ENCODE assay signal across 26 cellular contexts in the genomic region with DNA sequence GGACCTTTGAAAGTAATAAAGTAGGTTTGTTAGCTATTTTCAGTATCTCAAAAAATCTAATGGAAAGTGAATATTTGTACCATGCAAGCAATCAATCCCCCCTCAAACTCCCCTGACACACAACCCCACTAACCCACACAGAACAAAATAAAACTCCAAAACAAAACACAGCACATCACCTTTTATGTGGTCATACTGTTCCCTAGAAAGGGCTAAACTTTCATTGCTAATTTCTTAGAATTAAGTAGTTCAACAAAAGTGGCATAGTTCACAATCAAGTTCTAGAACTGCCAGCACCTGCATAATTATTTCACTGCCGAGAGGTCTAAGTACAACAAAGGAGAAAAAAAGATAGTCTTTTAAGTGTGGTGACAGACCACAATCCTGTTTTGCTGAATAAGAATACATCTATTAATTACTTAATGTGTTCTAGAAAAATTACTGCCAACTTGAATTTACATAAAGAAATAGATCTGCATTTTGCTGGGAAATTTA.
"Had no signal": no experiment of that assay in that cellular context is flagged by ENCODE, and none has a peak within 500 bp of the region (broad histone marks: within the 10 kb centered on the region; RNA-seq: fewer than 3 reads in every experiment).

No MANE protein-coding gene starts in this region.

- H3K36me3 ChIP-seq: breast epithelium had no signal

- H3K4me3 ChIP-seq: breast epithelium, MG63, SK-N-MC had no signal

- H3K27me3 Mint-ChIP-seq: activated CD4-positive, alpha-beta memory T cell treated with anti-CD3 and anti-CD28 coated beads for 36 hours; activated CD4-positive, alpha-beta T cell treated with anti-CD3 and anti-CD28 coated beads, Interleukin-2, amount 10 ng/mL, durations not matched to agents 7 days and 5 days; activated naive CD4-positive, alpha-beta T cell treated with anti-CD3 and anti-CD28 coated beads, Interleukin-2, amount 10 ng/mL, durations not matched to agents 7 days and 5 days; activated naive CD8-positive, alpha-beta T cell treated with anti-CD3 and anti-CD28 coated beads, Interleukin-2, amount 10 ng/mL, durations not matched to agents 7 days and 5 days; activated T-helper 17 cell treated with anti-CD3 and anti-CD28 coated beads, Interleukin-2, amount 50 U/mL, for 72 hours had no signal

- H3K4me1 ChIP-seq: breast epithelium had no signal

- H3K9me3 ChIP-seq: breast epithelium, MG63 had no signal

- H3K27ac ChIP-seq: breast epithelium, SK-N-MC had no signal

- H3K4me3 Mint-ChIP-seq: activated CD4-positive, alpha-beta memory T cell treated with anti-CD3 and anti-CD28 coated beads for 36 hours; activated CD4-positive, alpha-beta T cell treated with anti-CD3 and anti-CD28 coated beads, Interleukin-2, amount 10 ng/mL, durations not matched to agents 7 days and 5 days; activated naive CD4-positive, alpha-beta T cell treated with anti-CD3 and anti-CD28 coated beads, Interleukin-2, amount 10 ng/mL, durations not matched to agents 7 days and 5 days; activated naive CD8-positive, alpha-beta T cell treated with anti-CD3 and anti-CD28 coated beads, Interleukin-2, amount 10 ng/mL, durations not matched to agents 7 days and 5 days; activated T-helper 17 cell treated with anti-CD3 and anti-CD28 coated beads, Interleukin-2, amount 50 U/mL, for 72 hours had no signal

- DNase-seq: activated CD4-positive, alpha-beta memory T cell treated with anti-CD3 and anti-CD28 coated beads for 36 hours; activated CD4-positive, alpha-beta T cell treated with anti-CD3 and anti-CD28 coated beads, Interleukin-2, amount 10 ng/mL, durations not matched to agents 7 days and 5 days; activated CD8-positive, alpha-beta memory T cell treated with anti-CD3 and anti-CD28 coated beads for 24 hours; activated gamma-delta T cell; activated naive CD4-positive, alpha-beta T cell treated with anti-CD3 and anti-CD28 coated beads, Interleukin-2, amount 10 ng/mL, durations not matched to agents 7 days and 5 days; activated naive CD8-positive, alpha-beta T cell treated with anti-CD3 and anti-CD28 coated beads, Interleukin-2, amount 10 ng/mL, durations not matched to agents 7 days and 5 days; activated T-cell treated with anti-CD3 and anti-CD28 coated beads for 4 hours; activated T-cell treated with anti-CD3 and anti-CD28 coated beads, Interleukin-2, amount 50 U/mL, for 48 hours; aorta; caudate nucleus; MV-4-11; NCI-H1092 treated with DMSO at 0.1 percent for 48 hours; NCI-H1417 treated with DMSO at 0.1 percent for 48 hours; NCI-H1694; NCI-H2029; NCI-H345; NCI-H510A; NCI-H526 treated with DMSO at 0.1 percent for 48 hours; NCI-H82; RPMI8226 had no signal

- H3K9me3 Mint-ChIP-seq: activated CD4-positive, alpha-beta memory T cell treated with anti-CD3 and anti-CD28 coated beads for 36 hours; activated CD4-positive, alpha-beta T cell treated with anti-CD3 and anti-CD28 coated beads, Interleukin-2, amount 10 ng/mL, durations not matched to agents 7 days and 5 days; activated naive CD4-positive, alpha-beta T cell treated with anti-CD3 and anti-CD28 coated beads, Interleukin-2, amount 10 ng/mL, durations not matched to agents 7 days and 5 days; activated naive CD8-positive, alpha-beta T cell treated with anti-CD3 and anti-CD28 coated beads, Interleukin-2, amount 10 ng/mL, durations not matched to agents 7 days and 5 days; activated T-helper 17 cell treated with anti-CD3 and anti-CD28 coated beads, Interleukin-2, amount 50 U/mL, for 72 hours had no signal

- H3K27me3 ChIP-seq: MG63 had no signal

- H3K27ac Mint-ChIP-seq: activated CD4-positive, alpha-beta memory T cell treated with anti-CD3 and anti-CD28 coated beads for 36 hours; activated naive CD4-positive, alpha-beta T cell treated with anti-CD3 and anti-CD28 coated beads, Interleukin-2, amount 10 ng/mL, durations not matched to agents 7 days and 5 days; activated naive CD8-positive, alpha-beta T cell treated with anti-CD3 and anti-CD28 coated beads, Interleukin-2, amount 10 ng/mL, durations not matched to agents 7 days and 5 days had no signal

- ATAC-seq: activated T-helper 17 cell treated with anti-CD3 and anti-CD28 coated beads, Interleukin-2, amount 50 U/mL, for 72 hours; Panc1; Right ventricle myocardium inferior had no signal
